Comparison of ENCODE assay signal across 2 cellular contexts in the genomic region with DNA sequence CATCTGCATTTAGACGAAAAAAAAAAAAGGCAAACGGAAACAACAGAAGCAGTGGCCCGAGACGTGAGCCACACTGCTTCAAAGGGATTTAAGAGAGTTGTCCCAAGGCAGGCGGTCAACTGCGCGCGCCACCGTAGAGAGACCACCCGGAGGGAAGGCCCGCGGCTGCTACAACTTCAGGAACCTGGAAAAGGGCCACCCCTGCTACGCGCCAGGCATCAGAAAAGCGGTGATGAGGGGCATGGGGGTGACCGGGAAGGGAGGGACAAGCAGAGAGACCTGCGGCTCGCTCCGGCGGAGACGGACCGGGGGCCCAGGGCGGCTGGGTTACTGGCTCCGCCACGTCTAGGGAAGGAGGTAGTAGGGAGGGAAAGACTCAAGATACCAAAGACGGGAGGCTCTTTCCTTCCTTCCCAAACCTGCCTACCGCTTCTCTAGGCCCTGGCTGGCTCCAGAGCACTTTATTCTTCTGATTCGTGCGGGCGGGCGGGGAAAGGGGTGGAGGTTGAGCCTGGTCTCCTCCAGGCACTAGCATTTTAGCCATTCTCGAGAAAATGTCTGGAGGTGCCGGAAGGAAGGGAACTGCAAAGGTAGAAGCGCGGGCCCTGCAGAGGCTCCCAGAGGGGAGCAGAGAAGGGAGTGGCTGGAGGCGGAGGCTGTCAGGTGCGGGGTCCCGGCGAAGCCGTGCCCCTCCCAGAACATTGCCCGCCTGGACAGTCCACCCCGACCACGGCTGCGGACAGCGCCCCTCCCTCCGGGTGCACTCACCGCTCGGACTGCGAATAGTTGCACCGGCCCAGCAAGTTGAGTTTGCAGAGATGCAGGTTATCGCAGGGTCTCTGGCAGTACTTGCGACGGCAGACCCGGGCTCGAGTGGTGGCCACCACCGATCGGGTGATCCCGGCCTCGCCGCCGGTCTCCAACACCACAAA.
A peak's percentile ranks its signal among the peaks of the same experiment; 100 is the strongest.
TF ChIP-seq lines count a peak whose summit lies in the region.

No MANE protein-coding gene starts in this region.

TF ChIP-seq in A549, 52 proteins besides CTCF, POLR2A, EP300 and RAD21:
- TF ChIP-seq, protein P1, sequence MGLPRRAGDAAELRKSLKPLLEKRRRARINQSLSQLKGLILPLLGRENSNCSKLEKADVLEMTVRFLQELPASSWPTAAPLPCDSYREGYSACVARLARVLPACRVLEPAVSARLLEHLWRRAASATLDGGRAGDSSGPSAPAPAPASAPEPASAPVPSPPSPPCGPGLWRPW (IDR thresholded peaks at IDR 0.05): no peak
- TF ChIP-seq, protein P2, sequence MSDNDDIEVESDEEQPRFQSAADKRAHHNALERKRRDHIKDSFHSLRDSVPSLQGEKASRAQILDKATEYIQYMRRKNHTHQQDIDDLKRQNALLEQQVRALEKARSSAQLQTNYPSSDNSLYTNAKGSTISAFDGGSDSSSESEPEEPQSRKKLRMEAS (IDR thresholded peaks at IDR 0.05): peak; percentile 43; the same call in 1 of the 2 replicates
- TF ChIP-seq, protein P3, sequence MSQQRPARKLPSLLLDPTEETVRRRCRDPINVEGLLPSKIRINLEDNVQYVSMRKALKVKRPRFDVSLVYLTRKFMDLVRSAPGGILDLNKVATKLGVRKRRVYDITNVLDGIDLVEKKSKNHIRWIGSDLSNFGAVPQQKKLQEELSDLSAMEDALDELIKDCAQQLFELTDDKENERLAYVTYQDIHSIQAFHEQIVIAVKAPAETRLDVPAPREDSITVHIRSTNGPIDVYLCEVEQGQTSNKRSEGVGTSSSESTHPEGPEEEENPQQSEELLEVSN (IDR thresholded peaks at IDR 0.05; ENCODE audit: borderline replicate concordance, low read depth): 0 out of 2 replicates have a peak, but pooled peaks have one; percentile 46
- TF ChIP-seq RNF2 (IDR thresholded peaks at IDR 0.05; ENCODE audit: borderline replicate concordance, low read depth): no peak
- TF ChIP-seq KDM5A (IDR thresholded peaks at IDR 0.05): no peak
TF ChIP-seq in A549: peak in this region for 2.

TF ChIP-seq in HepG2, 621 proteins besides CTCF, POLR2A, EP300 and RAD21 (continues in another document):
- no peak for TF ChIP-seq CENPX (CRISPR knock-in tag; IDR thresholded peaks at IDR 0.05)
- TF ChIP-seq ZNF501 (CRISPR knock-in tag; IDR thresholded peaks at IDR 0.05): no peak
- TF ChIP-seq PRMT3 (CRISPR knock-in tag; IDR thresholded peaks at IDR 0.05; ENCODE audit: borderline replicate concordance, low read depth): peak; percentile 74; the same call in 1 of the 2 replicates
- TF ChIP-seq ZNF510 (CRISPR knock-in tag; IDR thresholded peaks at IDR 0.05; ENCODE audit: low read depth): peak; percentile 38; the same call in 1 of the 2 replicates
- TF ChIP-seq, protein P4, sequence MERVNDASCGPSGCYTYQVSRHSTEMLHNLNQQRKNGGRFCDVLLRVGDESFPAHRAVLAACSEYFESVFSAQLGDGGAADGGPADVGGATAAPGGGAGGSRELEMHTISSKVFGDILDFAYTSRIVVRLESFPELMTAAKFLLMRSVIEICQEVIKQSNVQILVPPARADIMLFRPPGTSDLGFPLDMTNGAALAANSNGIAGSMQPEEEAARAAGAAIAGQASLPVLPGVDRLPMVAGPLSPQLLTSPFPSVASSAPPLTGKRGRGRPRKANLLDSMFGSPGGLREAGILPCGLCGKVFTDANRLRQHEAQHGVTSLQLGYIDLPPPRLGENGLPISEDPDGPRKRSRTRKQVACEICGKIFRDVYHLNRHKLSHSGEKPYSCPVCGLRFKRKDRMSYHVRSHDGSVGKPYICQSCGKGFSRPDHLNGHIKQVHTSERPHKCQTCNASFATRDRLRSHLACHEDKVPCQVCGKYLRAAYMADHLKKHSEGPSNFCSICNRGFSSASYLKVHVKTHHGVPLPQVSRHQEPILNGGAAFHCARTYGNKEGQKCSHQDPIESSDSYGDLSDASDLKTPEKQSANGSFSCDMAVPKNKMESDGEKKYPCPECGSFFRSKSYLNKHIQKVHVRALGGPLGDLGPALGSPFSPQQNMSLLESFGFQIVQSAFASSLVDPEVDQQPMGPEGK (CRISPR knock-in tag; IDR thresholded peaks at IDR 0.05): peak; percentile 40; the same call in 1 of the 2 replicates
- TF ChIP-seq TARDBP (CRISPR knock-in tag; IDR thresholded peaks at IDR 0.05): peak; percentile 14; the same call in 1 of the 2 replicates
- TF ChIP-seq NFATC3 (CRISPR knock-in tag; IDR thresholded peaks at IDR 0.05): 0 out of 2 replicates have a peak, but pooled peaks have one; percentile 26
- TF ChIP-seq, protein P5, sequence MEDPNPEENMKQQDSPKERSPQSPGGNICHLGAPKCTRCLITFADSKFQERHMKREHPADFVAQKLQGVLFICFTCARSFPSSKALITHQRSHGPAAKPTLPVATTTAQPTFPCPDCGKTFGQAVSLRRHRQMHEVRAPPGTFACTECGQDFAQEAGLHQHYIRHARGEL (CRISPR knock-in tag; IDR thresholded peaks at IDR 0.05): 0 out of 2 replicates have a peak, but pooled peaks have one; percentile 38
- TF ChIP-seq CREB1 (IDR thresholded peaks at IDR 0.05): no peak
- no peak for TF ChIP-seq CREB1 (CRISPR knock-in tag; IDR thresholded peaks at IDR 0.05)
- TF ChIP-seq, protein P6, sequence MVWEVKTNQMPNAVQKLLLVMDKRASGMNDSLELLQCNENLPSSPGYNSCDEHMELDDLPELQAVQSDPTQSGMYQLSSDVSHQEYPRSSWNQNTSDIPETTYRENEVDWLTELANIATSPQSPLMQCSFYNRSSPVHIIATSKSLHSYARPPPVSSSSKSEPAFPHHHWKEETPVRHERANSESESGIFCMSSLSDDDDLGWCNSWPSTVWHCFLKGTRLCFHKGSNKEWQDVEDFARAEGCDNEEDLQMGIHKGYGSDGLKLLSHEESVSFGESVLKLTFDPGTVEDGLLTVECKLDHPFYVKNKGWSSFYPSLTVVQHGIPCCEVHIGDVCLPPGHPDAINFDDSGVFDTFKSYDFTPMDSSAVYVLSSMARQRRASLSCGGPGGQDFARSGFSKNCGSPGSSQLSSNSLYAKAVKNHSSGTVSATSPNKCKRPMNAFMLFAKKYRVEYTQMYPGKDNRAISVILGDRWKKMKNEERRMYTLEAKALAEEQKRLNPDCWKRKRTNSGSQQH (CRISPR knock-in tag; IDR thresholded peaks at IDR 0.05; ENCODE audit: low read depth): 0 out of 2 replicates have a peak, but pooled peaks have one; percentile 62
- TF ChIP-seq, protein P7, sequence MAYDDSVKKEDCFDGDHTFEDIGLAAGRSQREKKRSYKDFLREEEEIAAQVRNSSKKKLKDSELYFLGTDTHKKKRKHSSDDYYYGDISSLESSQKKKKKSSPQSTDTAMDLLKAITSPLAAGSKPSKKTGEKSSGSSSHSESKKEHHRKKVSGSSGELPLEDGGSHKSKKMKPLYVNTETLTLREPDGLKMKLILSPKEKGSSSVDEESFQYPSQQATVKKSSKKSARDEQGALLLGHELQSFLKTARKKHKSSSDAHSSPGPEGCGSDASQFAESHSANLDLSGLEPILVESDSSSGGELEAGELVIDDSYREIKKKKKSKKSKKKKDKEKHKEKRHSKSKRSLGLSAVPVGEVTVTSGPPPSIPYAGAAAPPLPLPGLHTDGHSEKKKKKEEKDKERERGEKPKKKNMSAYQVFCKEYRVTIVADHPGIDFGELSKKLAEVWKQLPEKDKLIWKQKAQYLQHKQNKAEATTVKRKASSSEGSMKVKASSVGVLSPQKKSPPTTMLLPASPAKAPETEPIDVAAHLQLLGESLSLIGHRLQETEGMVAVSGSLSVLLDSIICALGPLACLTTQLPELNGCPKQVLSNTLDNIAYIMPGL (CRISPR knock-in tag; IDR thresholded peaks at IDR 0.05; ENCODE audit: borderline replicate concordance in 1 of 2, low read depth in 1 of 2): peak in 1 of 2 experiments; percentile 43; a peak in 1 of 4 replicates
- TF ChIP-seq ZNF761 (CRISPR knock-in tag; conservative IDR thresholded peaks at IDR 0.05): no peak
- TF ChIP-seq ZBTB7A (CRISPR knock-in tag; IDR thresholded peaks at IDR 0.05): peak; percentile 60; the same call in 1 of the 2 replicates
- TF ChIP-seq, protein P8, sequence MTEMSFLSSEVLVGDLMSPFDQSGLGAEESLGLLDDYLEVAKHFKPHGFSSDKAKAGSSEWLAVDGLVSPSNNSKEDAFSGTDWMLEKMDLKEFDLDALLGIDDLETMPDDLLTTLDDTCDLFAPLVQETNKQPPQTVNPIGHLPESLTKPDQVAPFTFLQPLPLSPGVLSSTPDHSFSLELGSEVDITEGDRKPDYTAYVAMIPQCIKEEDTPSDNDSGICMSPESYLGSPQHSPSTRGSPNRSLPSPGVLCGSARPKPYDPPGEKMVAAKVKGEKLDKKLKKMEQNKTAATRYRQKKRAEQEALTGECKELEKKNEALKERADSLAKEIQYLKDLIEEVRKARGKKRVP (CRISPR knock-in tag; IDR thresholded peaks at IDR 0.05): no peak
- no peak for TF ChIP-seq ATF7 (IDR thresholded peaks at IDR 0.05)
- TF ChIP-seq ATF7 (CRISPR knock-in tag; IDR thresholded peaks at IDR 0.05): 0 out of 2 replicates have a peak, but pooled peaks have one; percentile 25
- 0 out of 2 replicates have a peak, but pooled peaks have one; percentile 20 for TF ChIP-seq ZNF564 (CRISPR knock-in tag; IDR thresholded peaks at IDR 0.05)
- TF ChIP-seq YEATS4 (CRISPR knock-in tag; IDR thresholded peaks at IDR 0.05; ENCODE audit: borderline replicate concordance): peak; percentile 6; the same call in 1 of the 2 replicates
- TF ChIP-seq ZNF547 (CRISPR knock-in tag; IDR thresholded peaks at IDR 0.05): 0 out of 2 replicates have a peak, but pooled peaks have one; percentile 6
- TF ChIP-seq AGO1 (IDR thresholded peaks at IDR 0.05; ENCODE audit: low read depth, low read length, poor library complexity, severe bottlenecking): peak; percentile 66
- TF ChIP-seq, protein P9, sequence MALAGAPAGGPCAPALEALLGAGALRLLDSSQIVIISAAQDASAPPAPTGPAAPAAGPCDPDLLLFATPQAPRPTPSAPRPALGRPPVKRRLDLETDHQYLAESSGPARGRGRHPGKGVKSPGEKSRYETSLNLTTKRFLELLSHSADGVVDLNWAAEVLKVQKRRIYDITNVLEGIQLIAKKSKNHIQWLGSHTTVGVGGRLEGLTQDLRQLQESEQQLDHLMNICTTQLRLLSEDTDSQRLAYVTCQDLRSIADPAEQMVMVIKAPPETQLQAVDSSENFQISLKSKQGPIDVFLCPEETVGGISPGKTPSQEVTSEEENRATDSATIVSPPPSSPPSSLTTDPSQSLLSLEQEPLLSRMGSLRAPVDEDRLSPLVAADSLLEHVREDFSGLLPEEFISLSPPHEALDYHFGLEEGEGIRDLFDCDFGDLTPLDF (CRISPR knock-in tag; IDR thresholded peaks at IDR 0.05): no peak
- TF ChIP-seq ZNF484 (CRISPR knock-in tag; IDR thresholded peaks at IDR 0.05; ENCODE audit: borderline replicate concordance, low read depth): 0 out of 2 replicates have a peak, but pooled peaks have one; percentile 47
- peak; percentile 13; the same call in 1 of the 2 replicates for TF ChIP-seq ZFP82 (CRISPR knock-in tag; IDR thresholded peaks at IDR 0.05; ENCODE audit: borderline replicate concordance)
- TF ChIP-seq ZNF224 (CRISPR knock-in tag; IDR thresholded peaks at IDR 0.05): no peak
- TF ChIP-seq ZNF816 (CRISPR knock-in tag; IDR thresholded peaks at IDR 0.05; ENCODE audit: borderline replicate concordance): peak; percentile 54; the same call in 1 of the 2 replicates
- TF ChIP-seq, protein P10, sequence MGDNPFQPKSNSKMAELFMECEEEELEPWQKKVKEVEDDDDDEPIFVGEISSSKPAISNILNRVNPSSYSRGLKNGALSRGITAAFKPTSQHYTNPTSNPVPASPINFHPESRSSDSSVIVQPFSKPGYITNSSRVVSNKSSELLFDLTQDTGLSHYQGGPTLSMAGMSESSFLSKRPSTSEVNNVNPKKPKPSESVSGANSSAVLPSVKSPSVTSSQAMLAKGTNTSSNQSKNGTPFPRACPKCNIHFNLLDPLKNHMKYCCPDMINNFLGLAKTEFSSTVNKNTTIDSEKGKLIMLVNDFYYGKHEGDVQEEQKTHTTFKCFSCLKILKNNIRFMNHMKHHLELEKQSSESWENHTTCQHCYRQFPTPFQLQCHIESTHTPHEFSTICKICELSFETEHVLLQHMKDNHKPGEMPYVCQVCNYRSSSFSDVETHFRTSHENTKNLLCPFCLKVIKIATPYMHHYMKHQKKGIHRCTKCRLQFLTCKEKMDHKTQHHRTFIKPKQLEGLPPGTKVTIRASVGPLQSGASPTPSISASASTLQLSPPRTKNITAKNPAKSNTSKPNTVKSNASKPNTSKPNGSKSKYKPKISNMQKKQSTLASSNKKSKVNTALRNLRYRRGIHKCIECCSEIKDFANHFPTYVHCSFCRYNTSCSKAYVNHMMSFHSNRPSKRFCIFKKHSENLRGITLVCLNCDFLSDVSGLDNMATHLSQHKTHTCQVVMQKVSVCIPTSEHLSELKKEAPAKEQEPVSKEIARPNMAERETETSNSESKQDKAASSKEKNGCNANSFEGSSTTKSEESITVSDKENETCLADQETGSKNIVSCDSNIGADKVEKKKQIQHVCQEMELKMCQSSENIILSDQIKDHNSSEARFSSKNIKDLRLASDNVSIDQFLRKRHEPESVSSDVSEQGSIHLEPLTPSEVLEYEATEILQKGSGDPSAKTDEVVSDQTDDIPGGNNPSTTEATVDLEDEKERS (CRISPR knock-in tag; IDR thresholded peaks at IDR 0.05): 0 out of 2 replicates have a peak, but pooled peaks have one; percentile 0
- TF ChIP-seq SRSF1 (optimal IDR thresholded peaks at IDR 0.05; ENCODE audit: low read depth, low read length): no peak
- TF ChIP-seq ZNF749 (CRISPR knock-in tag; IDR thresholded peaks at IDR 0.05; ENCODE audit: borderline replicate concordance): peak; percentile 24; the same call in 1 of the 2 replicates
- no peak for TF ChIP-seq RCOR2 (CRISPR knock-in tag; IDR thresholded peaks at IDR 0.05)
- 0 out of 2 replicates have a peak, but pooled peaks have one; percentile 39 for TF ChIP-seq ZNF558 (CRISPR knock-in tag; IDR thresholded peaks at IDR 0.05; ENCODE audit: borderline replicate concordance)
- TF ChIP-seq, protein P11, sequence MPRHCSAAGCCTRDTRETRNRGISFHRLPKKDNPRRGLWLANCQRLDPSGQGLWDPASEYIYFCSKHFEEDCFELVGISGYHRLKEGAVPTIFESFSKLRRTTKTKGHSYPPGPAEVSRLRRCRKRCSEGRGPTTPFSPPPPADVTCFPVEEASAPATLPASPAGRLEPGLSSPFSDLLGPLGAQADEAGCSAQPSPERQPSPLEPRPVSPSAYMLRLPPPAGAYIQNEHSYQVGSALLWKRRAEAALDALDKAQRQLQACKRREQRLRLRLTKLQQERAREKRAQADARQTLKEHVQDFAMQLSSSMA (CRISPR knock-in tag; IDR thresholded peaks at IDR 0.05): no peak
- TF ChIP-seq, protein P12, sequence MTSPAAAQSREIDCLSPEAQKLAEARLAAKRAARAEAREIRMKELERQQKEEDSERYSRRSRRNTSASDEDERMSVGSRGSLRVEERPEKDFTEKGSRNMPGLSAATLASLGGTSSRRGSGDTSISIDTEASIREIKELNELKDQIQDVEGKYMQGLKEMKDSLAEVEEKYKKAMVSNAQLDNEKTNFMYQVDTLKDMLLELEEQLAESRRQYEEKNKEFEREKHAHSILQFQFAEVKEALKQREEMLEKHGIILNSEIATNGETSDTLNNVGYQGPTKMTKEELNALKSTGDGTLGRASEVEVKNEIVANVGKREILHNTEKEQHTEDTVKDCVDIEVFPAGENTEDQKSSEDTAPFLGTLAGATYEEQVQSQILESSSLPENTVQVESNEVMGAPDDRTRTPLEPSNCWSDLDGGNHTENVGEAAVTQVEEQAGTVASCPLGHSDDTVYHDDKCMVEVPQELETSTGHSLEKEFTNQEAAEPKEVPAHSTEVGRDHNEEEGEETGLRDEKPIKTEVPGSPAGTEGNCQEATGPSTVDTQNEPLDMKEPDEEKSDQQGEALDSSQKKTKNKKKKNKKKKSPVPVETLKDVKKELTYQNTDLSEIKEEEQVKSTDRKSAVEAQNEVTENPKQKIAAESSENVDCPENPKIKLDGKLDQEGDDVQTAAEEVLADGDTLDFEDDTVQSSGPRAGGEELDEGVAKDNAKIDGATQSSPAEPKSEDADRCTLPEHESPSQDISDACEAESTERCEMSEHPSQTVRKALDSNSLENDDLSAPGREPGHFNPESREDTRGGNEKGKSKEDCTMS (CRISPR knock-in tag; conservative IDR thresholded peaks at IDR 0.05): no peak
